Comparison of ENCODE assay signal across 23 cellular contexts in the genomic region with DNA sequence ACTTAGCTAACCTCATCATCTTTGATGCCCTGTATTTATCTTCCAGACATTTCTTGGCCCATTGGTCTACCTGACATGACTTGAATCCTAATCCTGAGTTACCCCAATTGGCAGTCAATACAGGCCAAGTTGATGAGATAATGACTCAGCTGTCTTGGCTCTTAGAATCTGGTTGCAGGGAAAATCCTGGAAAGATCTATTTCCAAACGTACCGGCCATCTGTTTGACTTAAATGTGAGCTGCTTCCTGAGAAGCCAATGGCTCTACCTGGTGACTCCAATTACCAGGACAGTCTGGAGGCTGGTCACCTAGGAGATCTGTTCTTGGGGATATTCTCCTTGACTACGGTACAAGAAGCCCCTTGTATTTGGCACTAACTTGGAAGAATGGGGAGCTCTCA.
"Had no signal": no experiment of that assay in that cellular context is flagged by ENCODE, and none has a peak within 500 bp of the region (broad histone marks: within the 10 kb centered on the region; RNA-seq: fewer than 3 reads in every experiment).

No MANE protein-coding gene starts in this region.

- H3K9me3 ChIP-seq: ascending aorta, body of pancreas, SJSA1 had no signal

- DNase-seq: activated CD4-positive, alpha-beta T cell treated with anti-CD3 and anti-CD28 coated beads for 48 hours; activated CD4-positive, alpha-beta T cell treated with anti-CD3 and anti-CD28 coated beads, Interleukin-2, amount 50 U/mL, for 4 hours; activated CD4-positive, CD25-positive, alpha-beta regulatory T cell treated with anti-CD3 and anti-CD28 coated beads, Interleukin-2, amount 50 U/mL, for 72 hours; activated CD8-positive, alpha-beta memory T cell treated with anti-CD3 and anti-CD28 coated beads, Interleukin-2, amount 50 U/mL, for 48 hours; activated CD8-positive, alpha-beta T cell treated with anti-CD3 and anti-CD28 coated beads, Interleukin-2, amount 10 ng/mL, durations not matched to agents 7 days and 5 days; activated naive CD4-positive, alpha-beta T cell treated with anti-CD3 and anti-CD28 coated beads, Interleukin-2, amount 50 U/mL, for 16 hours; activated naive CD8-positive, alpha-beta T cell treated with anti-CD3 and anti-CD28 coated beads, Interleukin-2, amount 10 ng/mL, durations not matched to agents 7 days and 5 days; activated T-cell treated with anti-CD3 and anti-CD28 coated beads, Interleukin-2, amount 50 U/mL, for 1 hour; body of pancreas; central memory CD4-positive, alpha-beta T cell; Kasumi-1; KBM-7; NCI-H1092; NCI-H1417; NCI-H1930; NCI-H345; NCI-H510A treated with DMSO at 0.1 percent for 48 hours; NCI-H774; NK-92 treated with Interleukin-12 subunit alpha and Interleukin-12 subunit beta, amount 100 ng/mL, for 24 hours; PC-3; SHP77 had no signal

- H3K27ac ChIP-seq: ascending aorta, body of pancreas, SJSA1 had no signal

- H3K36me3 ChIP-seq: ascending aorta, SJSA1 had no signal

- H3K4me1 ChIP-seq: body of pancreas, SJSA1 had no signal

- H3K4me3 ChIP-seq: ascending aorta, body of pancreas, SJSA1 had no signal

- H3K27me3 ChIP-seq: ascending aorta, body of pancreas, SJSA1 had no signal
